ENCODE assay signal across 20 cellular contexts in genomic region chr6:48998574-48998973, GRCh38.
DNase-seq lines count a peak whose midpoint lies in the region; ATAC-seq, FAIRE-seq and TF ChIP-seq lines count a peak whose summit lies in the region.
"Had no signal": no experiment of that assay in that cellular context is flagged by ENCODE, and none has a peak within 500 bp of the region (broad histone marks: within the 10 kb centered on the region; RNA-seq: fewer than 3 reads in every experiment).

No MANE protein-coding gene starts in this region.

- no peak overlapping the region for H3K27ac Mint-ChIP-seq in WTC11
- H3K27ac Mint-ChIP-seq: CD4-positive, alpha-beta memory T cell had no signal

- peak; percentile 97 for FAIRE-seq in G401.6 (lab: Jason Lieb, UNC)
- peak; percentile 98 for FAIRE-seq in frontal cortex (lab: Jason Lieb, UNC)
- FAIRE-seq in small intestine (lab: Jason Lieb, UNC): peak; percentile 90
- FAIRE-seq: GM12892, GM19239, H1 had no signal

- no peak overlapping the region for H3K4me3 Mint-ChIP-seq in WTC11
- H3K4me3 Mint-ChIP-seq: CD4-positive, alpha-beta memory T cell had no signal

- TF ChIP-seq CTCF in WTC11 (IDR thresholded peaks at IDR 0.05) (no peak), spleen (IDR thresholded peaks at IDR 0.05 in 8 of 11, conservative IDR thresholded peaks at IDR 0.05 in 3 of 11) (no peak)

- intact Hi-C loops in spleen (cut with DNase I; ENCODE audit: low total_unique reads): no loop called here

- H3K36me3 ChIP-seq in small intestine (ENCODE audit: control insufficient read depth in 2 of 2, insufficient read depth in 2 of 2, low read length in 2 of 2) (no peaks in the 10 kb centered on the region), spleen (no peaks in the 10 kb centered on the region)

- H3K27me3 ChIP-seq in small intestine (ENCODE audit: control insufficient read depth in 2 of 2, insufficient read depth in 2 of 2, low read length in 2 of 2) (no peaks in the 10 kb centered on the region), spleen (replicated peaks in 1 of 7) (no peaks in the 10 kb centered on the region)

- no peaks in the 10 kb centered on the region for H3K27me3 Mint-ChIP-seq in WTC11 (ENCODE audit: low read depth)
- H3K27me3 Mint-ChIP-seq: CD4-positive, alpha-beta memory T cell had no signal

- H3K9me3 Mint-ChIP-seq in WTC11: 0 out of 2 replicates have a peak, but pooled peaks cover 5% of the 10 kb centered on the region

- no peak for TF ChIP-seq POLR2A in spleen (IDR thresholded peaks at IDR 0.05)

- H3K4me1 ChIP-seq in small intestine (ENCODE audit: control insufficient read depth in 2 of 2, insufficient read depth in 1 of 2, low read depth in 1 of 2, low read length in 1 of 2): no peaks in the 10 kb centered on the region
- H3K4me1 ChIP-seq in spleen: no peaks in the 10 kb centered on the region

- CTCF ChIA-PET in WTC11 (lab: Charles Lee): no interaction called here

- ATAC-seq in WTC11 (no peak), HG02571 (IDR thresholded peaks at IDR 0.05; ENCODE audit: unreplicated experiment) (no peak)

- H3K27ac ChIP-seq in small intestine (ENCODE audit: low read depth in 1 of 2, low read length in 1 of 2) (no peak overlapping the region), spleen (no peak overlapping the region)
- H3K27ac ChIP-seq: GM23248 had no signal

- POLR2A ChIA-PET in WTC11 (lab: Charles Lee): no interaction called here

- no peaks in the 10 kb centered on the region for H3K36me3 Mint-ChIP-seq in WTC11
- H3K36me3 Mint-ChIP-seq: CD4-positive, alpha-beta memory T cell had no signal

- no peaks in the 10 kb centered on the region for H3K4me1 Mint-ChIP-seq in WTC11
- H3K4me1 Mint-ChIP-seq: CD4-positive, alpha-beta memory T cell had no signal

- no peaks in the 10 kb centered on the region for H3K9me3 ChIP-seq in small intestine (ENCODE audit: control insufficient read depth, low read depth)
- no peaks in the 10 kb centered on the region for H3K9me3 ChIP-seq in spleen

- H3K4me3 ChIP-seq in small intestine (ENCODE audit: low read depth in 1 of 2, low read length in 2 of 2) (no peak overlapping the region), spleen (no peak overlapping the region)
- H3K4me3 ChIP-seq: GM23248 had no signal

- DNase-seq in WTC11 (ENCODE audit: low spot score) (no peak), frontal cortex (ENCODE audit: low spot score in 2 of 2) (no peak), small intestine (no peak), retina (no peak), spleen (no peak)
- DNase-seq: 8988T; C1 segment of cervical spinal cord; Calu3; CD4-positive, alpha-beta memory T cell; COR-L47; DMS53; DMS79 treated with DMSO at 0.1 percent for 48 hours; GM23248; H7; HCEC 1CT had no signal

TF ChIP-seq in WTC11, 78 proteins besides CTCF, POLR2A, EP300 and RAD21:
- TF ChIP-seq OVOL2 (CRISPR knock-in tag; IDR thresholded peaks at IDR 0.05; ENCODE audit: borderline replicate concordance): no peak
- TF ChIP-seq HMGA2 (CRISPR knock-in tag; IDR thresholded peaks at IDR 0.05): peak; percentile 92
